In genomic region chr11:81874627-81875026, GRCh38 we compare ENCODE assay signal across 10 cellular contexts.
DNase-seq lines count a peak whose midpoint lies in the region; ATAC-seq and TF ChIP-seq lines count a peak whose summit lies in the region.
"Had no signal": no experiment of that assay in that cellular context is flagged by ENCODE, and none has a peak within 500 bp of the region (broad histone marks: within the 10 kb centered on the region; RNA-seq: fewer than 3 reads in every experiment).

No MANE protein-coding gene starts in this region.

- peak overlapping the region; percentile 87 for H3K27ac Mint-ChIP-seq in glutamatergic neuron (ENCODE audit: unreplicated experiment)
- no peak overlapping the region for H3K27ac Mint-ChIP-seq in Caco-2 (ENCODE audit: unreplicated experiment)

- POLR2A ChIA-PET in Caco-2 (lab: Charles Lee), result no interaction called here

- H3K9me3 ChIP-seq in Caco-2, result no peaks in the 10 kb centered on the region
- H3K9me3 ChIP-seq in vagina, result no peaks in the 10 kb centered on the region

- H3K4me3 ChIP-seq in Caco-2 (ENCODE audit: low read depth, low read length), result no peak overlapping the region
- H3K4me3 ChIP-seq in vagina, result no peak overlapping the region

- no peaks in the 10 kb centered on the region for H3K36me3 Mint-ChIP-seq in glutamatergic neuron (ENCODE audit: unreplicated experiment)
- H3K36me3 Mint-ChIP-seq in Caco-2 (ENCODE audit: insufficient read depth, unreplicated experiment), result no peaks in the 10 kb centered on the region

- no peak for TF ChIP-seq CTCF in glutamatergic neuron (IDR thresholded peaks at IDR 0.05; ENCODE audit: partially characterized antibody, unreplicated experiment)
- TF ChIP-seq CTCF in Caco-2 (IDR thresholded peaks at IDR 0.05; ENCODE audit: insufficient read depth in 1 of 2, low read depth in 1 of 2, low read length in 1 of 2, severe bottlenecking in 1 of 2, unreplicated experiment in 1 of 2), result no peak
- no peak for TF ChIP-seq CTCF in vagina (IDR thresholded peaks at IDR 0.05)

- DNase-seq in NCI-H748 (lab: John Stamatoyannopoulos, UW; ENCODE audit: unreplicated experiment) (peak; percentile 31), NCI-H748 treated with DMSO at 0.1 percent for 48 hours (lab: John Stamatoyannopoulos, UW) (no peak), HT1080 (ENCODE audit: low read depth) (peak; percentile 17), glutamatergic neuron (no peak), CD1c-positive myeloid dendritic cell (ENCODE audit: extremely low spot score) (no peak), Caco-2 (no peak), vagina (ENCODE audit: extremely low spot score in 2 of 2) (no peak)

- intact Hi-C loops in Caco-2 (cut with micrococcal nuclease; ENCODE audit: unreplicated experiment) (no loop called here), vagina (cut with DNase I) (no loop called here)

- H3K36me3 ChIP-seq in Caco-2 (ENCODE audit: control insufficient read depth, insufficient read depth, low read length), result no peaks in the 10 kb centered on the region
- H3K36me3 ChIP-seq in vagina, result no peaks in the 10 kb centered on the region

- peaks cover 8% of the 10 kb centered on the region for H3K9me3 Mint-ChIP-seq in glutamatergic neuron (ENCODE audit: unreplicated experiment)
- no peaks in the 10 kb centered on the region for H3K9me3 Mint-ChIP-seq in Caco-2 (ENCODE audit: unreplicated experiment)

- H3K27me3 ChIP-seq in Caco-2 (replicated peaks; ENCODE audit: control insufficient read depth, insufficient read depth, low read length), result no peaks in the 10 kb centered on the region
- H3K27me3 ChIP-seq in vagina, result no peaks in the 10 kb centered on the region

- H3K4me1 Mint-ChIP-seq in glutamatergic neuron (ENCODE audit: low read depth, unreplicated experiment), result peaks cover 37% of the 10 kb centered on the region
- H3K4me1 Mint-ChIP-seq in Caco-2 (ENCODE audit: low read depth, unreplicated experiment), result no peaks in the 10 kb centered on the region

- no peak overlapping the region for H3K27ac ChIP-seq in vagina
- H3K27ac ChIP-seq: 22Rv1 had no signal

- BruUV-seq in Caco-2 (replicated peaks; lab: Mats Ljungman, UMichigan), result no TSS peak

- CTCF ChIA-PET in Caco-2 (lab: Charles Lee), result no interaction called here

- peaks cover 5% of the 10 kb centered on the region for H3K27me3 Mint-ChIP-seq in glutamatergic neuron (ENCODE audit: unreplicated experiment)
- peaks cover 9% of the 10 kb centered on the region for H3K27me3 Mint-ChIP-seq in Caco-2 (ENCODE audit: insufficient read depth, unreplicated experiment)

- no peaks in the 10 kb centered on the region for H3K4me1 ChIP-seq in Caco-2
- no peaks in the 10 kb centered on the region for H3K4me1 ChIP-seq in vagina

- ATAC-seq in GM21786 (IDR thresholded peaks at IDR 0.05; ENCODE audit: unreplicated experiment), result peak; percentile 13
- ATAC-seq: sciatic nerve had no signal

- H3K4me3 Mint-ChIP-seq in glutamatergic neuron (ENCODE audit: unreplicated experiment) (peak overlapping the region; percentile 27), Caco-2 (ENCODE audit: unreplicated experiment) (no peak overlapping the region)

- TF ChIP-seq POLR2A in vagina (IDR thresholded peaks at IDR 0.05), result no peak

Comparison
In these comparisons a context has a peak if more than half of its experiments do, and no peak if none do; other contexts are left out.
1. DNase-seq: peak in NCI-H748 (single experiment) and HT1080 (single experiment); none in NCI-H748 treated with DMSO at 0.1 percent for 48 hours (single experiment), glutamatergic neuron (single experiment), CD1c-positive myeloid dendritic cell (single experiment), Caco-2 (0 of 2) and vagina (0 of 2).